11 cellular contexts compared by ENCODE assay signal in genomic region chr1:63674865-63675815, GRCh38.
A peak's percentile ranks its signal among the peaks of the same experiment; 100 is the strongest.
DNase-seq lines count a peak whose midpoint lies in the region; ATAC-seq and TF ChIP-seq lines count a peak whose summit lies in the region.
"Had no signal": no experiment of that assay in that cellular context is flagged by ENCODE, and none has a peak within 500 bp of the region (broad histone marks: within the 10 kb centered on the region; RNA-seq: fewer than 3 reads in every experiment).

No MANE protein-coding gene starts in this region.

- H3K36me3 ChIP-seq in BLaER1 = no peaks in the 10 kb centered on the region
- no peaks in the 10 kb centered on the region for H3K36me3 ChIP-seq in PC-3 (ENCODE audit: low read depth, low read length)
- H3K36me3 ChIP-seq in osteoblast (ENCODE audit: insufficient read depth, low read length) = no peaks in the 10 kb centered on the region

- BruUV-seq in PC-3 (replicated peaks; lab: Mats Ljungman, UMichigan) = no TSS peak

- H2AFZ ChIP-seq in PC-3 (ENCODE audit: low read length) (peak overlapping the region; percentile 55; the same call in 1 of the 2 replicates), osteoblast (ENCODE audit: low read length) (peak overlapping the region; percentile 43)

- H3K9me2 ChIP-seq in PC-3 (replicated peaks; ENCODE audit: low read length) = no peaks in the 10 kb centered on the region

- no peak overlapping the region for H3K27ac ChIP-seq in BLaER1
- peak overlapping the region; percentile 60 for H3K27ac ChIP-seq in PC-3 (ENCODE audit: low read length)
- H3K27ac ChIP-seq in osteoblast (ENCODE audit: low read depth, low read length) = peak overlapping the region; percentile 51
- H3K27ac ChIP-seq: SK-N-MC had no signal

- no peaks in the 10 kb centered on the region for H4K20me1 ChIP-seq in BLaER1
- no peaks in the 10 kb centered on the region for H4K20me1 ChIP-seq in PC-3 (ENCODE audit: low read length)
- no peaks in the 10 kb centered on the region for H4K20me1 ChIP-seq in osteoblast (ENCODE audit: insufficient read depth, low read length)

- no peak overlapping the region for H3K4me3 ChIP-seq in BLaER1
- no peak overlapping the region for H3K4me3 ChIP-seq in PC-3 (ENCODE audit: low read length)
- H3K4me3 ChIP-seq in osteoblast (ENCODE audit: insufficient read depth, low read length) = no peak overlapping the region
- H3K4me3 ChIP-seq: SK-N-MC had no signal

- H3K27me3 ChIP-seq in BLaER1 (no peaks in the 10 kb centered on the region), PC-3 (ENCODE audit: low read length) (no peaks in the 10 kb centered on the region), osteoblast (ENCODE audit: insufficient read depth, low read length) (no peaks in the 10 kb centered on the region)

- no peaks in the 10 kb centered on the region for H3K79me2 ChIP-seq in PC-3 (ENCODE audit: low read length)
- no peaks in the 10 kb centered on the region for H3K79me2 ChIP-seq in osteoblast (ENCODE audit: insufficient read depth, low read length)

- intact Hi-C loops in PC-3 (cut with micrococcal nuclease) = loop anchor here (1.0 to 10.0 kb wide), 4 partner anchors 12 to 568 kb away; no protein-coding TSS in a partner anchor

- no peaks in the 10 kb centered on the region for H3K4me1 ChIP-seq in BLaER1
- H3K4me1 ChIP-seq in PC-3 (ENCODE audit: insufficient read depth, low read length) = peaks cover 14% of the 10 kb centered on the region
- H3K4me1 ChIP-seq in osteoblast (ENCODE audit: insufficient read depth, low read length) = peaks cover 9% of the 10 kb centered on the region

- H3K9ac ChIP-seq in BLaER1 = 0 out of 2 replicates have a peak overlapping the region, but pooled peaks have one; percentile 15
- H3K9ac ChIP-seq in PC-3 (ENCODE audit: low read length) = peak overlapping the region; percentile 47

- ATAC-seq in PC-3 (no peak), esophagus mucosa (peak; percentile 56), GM21825 (IDR thresholded peaks at IDR 0.05; ENCODE audit: unreplicated experiment) (no peak), GM21717 (IDR thresholded peaks at IDR 0.05; ENCODE audit: unreplicated experiment) (no peak), HG03175 (IDR thresholded peaks at IDR 0.05; ENCODE audit: unreplicated experiment) (no peak)

- POLR2A ChIA-PET in PC-3 (lab: Charles Lee; ENCODE audit: unreplicated experiment) = interaction anchor here (0.6 to 0.7 kb wide), 3 partner anchors 13 to 89 kb away, joined by 4 to 20 read pairs (median 5); no protein-coding TSS in a partner anchor

- TF ChIP-seq CTCF in PC-3 (conservative IDR thresholded peaks at IDR 0.05; ENCODE audit: low read depth, low read length) = no peak
- TF ChIP-seq CTCF in osteoblast (IDR thresholded peaks at IDR 0.05; ENCODE audit: extremely low read depth, low read depth, low read length) = no peak

- peaks cover 12% of the 10 kb centered on the region for H3K9me3 ChIP-seq in BLaER1
- no peaks in the 10 kb centered on the region for H3K9me3 ChIP-seq in PC-3 (ENCODE audit: low read length)
- peaks cover 3% of the 10 kb centered on the region for H3K9me3 ChIP-seq in osteoblast (ENCODE audit: low read depth, low read length)

- CTCF ChIA-PET in PC-3 (lab: Charles Lee) = interaction anchor here (0.6 to 1.4 kb wide), 8 partner anchors 13 to 571 kb away, joined by 3 to 29 read pairs (median 4); no protein-coding TSS in a partner anchor

- no peak for DNase-seq in PC-3
- DNase-seq in osteoblast (ENCODE audit: insufficient read length, low spot score, missing footprints) = no peak
- no peak for DNase-seq in NOMO-1 treated with DMSO at 0.1 percent for 48 hours (lab: John Stamatoyannopoulos, UW; ENCODE audit: unreplicated experiment)
- DNase-seq: activated CD4-positive, alpha-beta memory T cell treated with anti-CD3 and anti-CD28 coated beads, Interleukin-2, amount 10 ng/mL, durations not matched to agents 7 days and 5 days; activated naive CD8-positive, alpha-beta T cell treated with anti-CD3 and anti-CD28 coated beads, Interleukin-2, amount 10 ng/mL, durations not matched to agents 7 days and 5 days had no signal

- H3K4me2 ChIP-seq in BLaER1 (no peak overlapping the region), PC-3 (ENCODE audit: low read length) (peak overlapping the region; percentile 49), osteoblast (ENCODE audit: insufficient read depth, low read length) (peak overlapping the region; percentile 58)

- H3F3A ChIP-seq in PC-3 (ENCODE audit: low read length, unreplicated experiment) = no peaks in the 10 kb centered on the region
